In genomic region chr3:14162178-14162577, GRCh38 we compare ENCODE assay signal across 1 cellular context.
TF ChIP-seq lines count a peak whose summit lies in the region.

No MANE protein-coding gene starts in this region.

TF ChIP-seq in H1, 55 proteins besides CTCF, POLR2A, EP300 and RAD21:
- TF ChIP-seq CEBPB (IDR thresholded peaks at IDR 0.05; ENCODE audit: low read depth, low read length) = 0 out of 2 replicates have a peak, but pooled peaks have one; percentile 27
- TF ChIP-seq MAX (IDR thresholded peaks at IDR 0.05) = no peak
TF ChIP-seq in H1: peak in this region for 1.
